In genomic region chr12:49131051-49131972, GRCh38 we compare ENCODE assay signal across 8 cellular contexts. TPM values are rescaled to one million over a fixed set of nuclear protein-coding genes. Genes with fewer than 3 reads are reported as not detected.
DNase-seq lines count a peak whose midpoint lies in the region; ATAC-seq, FAIRE-seq and TF ChIP-seq lines count a peak whose summit lies in the region.

TUBA1B (minus strand) TSS chr12:49131395; CDS start chr12:49131300, 95 bp downstream.

- peak in 1 of 5 experiments; percentile 16 for TF ChIP-seq CTCF in transverse colon (IDR thresholded peaks at IDR 0.05)

- intact Hi-C loops in cardiac septum (cut with DNase I), result loop anchor here (1.0 to 2.0 kb wide), 5 partner anchors 23 to 104 kb away; partner anchors contain the start of gene KMT2D
- intact Hi-C loops in transverse colon (cut with DNase I; ENCODE audit: low total_unique reads), result loop anchor here (1.0 to 5.0 kb wide), 2 partner anchors 56 to 103 kb away; partner anchors contain the start of gene TUBA1A

- H3K4me1 ChIP-seq in transverse colon, result peaks cover 11 to 33% (median 19%) of the 10 kb centered on the region in 4 donors

- in situ Hi-C loops in transverse colon (cut with MboI; ENCODE audit: low pct_ligation_motif_present in 1 of 4, low pct_unique_long_range_greater_than_20kb in 1 of 4, low sequenced_read_pairs in 3 of 4), result no loop called here

- peak; percentile 75 for ATAC-seq in HG02798 (IDR thresholded peaks at IDR 0.05; ENCODE audit: poor library complexity, unreplicated experiment)

- no peak for FAIRE-seq in GM12892 (lab: Jason Lieb, UNC)

- WGBS in adipose tissue, 3 donors, result 0 to 1% (median 1%) methylated on average over 72 to 82 of the region's 82 CpGs
- WGBS in transverse colon (ENCODE audit: low coverage in 1 of 2), 2 donors, result 0% methylated on average over 5 to 63 of the region's 82 CpGs

- no peaks in the 10 kb centered on the region for H3K27me3 ChIP-seq in transverse colon

- H3K36me3 ChIP-seq in transverse colon, result peaks cover 0 to 18% (median 5%) of the 10 kb centered on the region in 4 donors

- H3K4me3 ChIP-seq in transverse colon, result peak within 1 kb of the TSS; percentile 79 to 94 (median 87)

- TF ChIP-seq EP300 in transverse colon (IDR thresholded peaks at IDR 0.05; ENCODE audit: low read depth), result no peak

- H3K27ac ChIP-seq in adipose tissue (ENCODE audit: low read depth, low read length), result peak within 1 kb of the TSS; percentile 98
- peak within 1 kb of the TSS; percentile 98 to 100 (median 100) for H3K27ac ChIP-seq in transverse colon

- no peaks in the 10 kb centered on the region for H3K9me3 ChIP-seq in transverse colon

- TF ChIP-seq POLR2A in GM12892 (IDR thresholded peaks at IDR 0.05; ENCODE audit: low read depth, low read length), result peak; percentile 98
- peak; percentile 97 for TF ChIP-seq POLR2A in transverse colon (IDR thresholded peaks at IDR 0.05)

- DNase-seq in GM12892 (ENCODE audit: insufficient read length), result peak; percentile 73
- peak; percentile 61 for DNase-seq in NCI-H1436 treated with DMSO at 0.1 percent for 48 hours (lab: John Stamatoyannopoulos, UW)
- peak; percentile 78 to 91 (median 85) for DNase-seq in T-helper 1 cell
- peak; percentile 95 for DNase-seq in cardiac septum (ENCODE audit: low spot score)
- peak; percentile 90 for DNase-seq in pons (ENCODE audit: low spot score)
- DNase-seq in transverse colon, result peak; percentile 94

RNA-seq across cellular contexts. Expression of gene TUBA1B, which starts in this region (rescaled TPM):
- 1,175 TPM for polyA plus RNA-seq in GM12892 (2012; ENCODE audit: missing spikeins)
- polyA plus RNA-seq in adipose tissue, result 100 to 1,000 TPM; 184 to 751 (median 746) TPM
- 377 TPM for total RNA-seq in cardiac septum
- 100 to 1,000 TPM; 219 to 390 (median 319) TPM for total RNA-seq in transverse colon

Comparison
In these comparisons a context has a peak if more than half of its experiments do, and no peak if none do; other contexts are left out.
1. Peak in every context shown above with its lines: DNase-seq, ATAC-seq, H3K4me3 ChIP-seq and H3K27ac ChIP-seq.